Comparison of ENCODE assay signal across 20 cellular contexts in the genomic region with DNA sequence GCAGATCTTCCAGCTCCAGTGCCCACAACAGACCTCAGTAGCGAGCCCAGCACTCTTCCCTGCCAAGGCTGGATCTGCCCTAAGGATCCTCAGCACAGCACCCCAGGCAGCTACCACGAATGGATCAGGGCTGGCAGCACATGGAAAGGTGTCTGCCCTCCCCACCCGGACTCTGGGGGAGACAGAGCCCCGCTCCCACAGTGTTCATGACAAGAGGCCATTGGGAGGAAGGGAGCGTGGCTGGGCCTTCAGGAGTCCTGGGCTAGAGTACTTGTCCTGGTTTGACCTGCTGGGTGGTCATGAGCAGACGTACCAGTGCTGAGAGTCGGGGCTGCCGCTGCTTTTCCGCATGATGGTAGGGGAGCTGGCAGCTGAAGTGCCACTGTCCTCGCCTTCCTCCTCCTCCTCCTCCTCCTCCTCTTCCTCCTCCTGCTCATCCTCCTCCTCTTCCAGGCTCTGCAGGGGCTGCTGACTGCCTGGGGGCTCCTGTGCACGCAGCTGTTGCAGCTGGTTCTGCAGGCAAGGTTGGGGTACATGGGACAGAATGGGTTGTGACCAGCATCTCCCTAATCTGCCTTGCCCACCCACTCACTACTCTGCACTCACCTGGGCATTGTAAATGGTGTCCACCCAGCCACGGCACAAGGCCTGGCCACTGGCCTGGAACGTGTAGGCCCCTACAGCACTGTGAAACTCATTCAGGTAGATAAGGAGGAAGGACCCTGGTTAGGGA. TPM values are rescaled to one million over a fixed set of nuclear protein-coding genes. Genes with fewer than 3 reads are reported as not detected.
DNase-seq lines count a peak whose midpoint lies in the region; ATAC-seq, FAIRE-seq and TF ChIP-seq lines count a peak whose summit lies in the region.
"Had no signal": no experiment of that assay in that cellular context is flagged by ENCODE, and none has a peak within 500 bp of the region (broad histone marks: within the 10 kb centered on the region; RNA-seq: fewer than 3 reads in every experiment).

No MANE protein-coding gene starts in this region.

- no peaks in the 10 kb centered on the region for H3K9me3 ChIP-seq in CD4-positive, alpha-beta T cell (ENCODE audit: control insufficient read depth, low read length)
- H3K9me3 ChIP-seq in HEK293 (ENCODE audit: control insufficient read depth, insufficient read depth, low read depth, low read length), result no peaks in the 10 kb centered on the region
- no peaks in the 10 kb centered on the region for H3K9me3 ChIP-seq in K562 (replicated peaks; ENCODE audit: control insufficient read depth, insufficient read depth, low read depth, low read length)
- H3K9me3 ChIP-seq in neural progenitor cell (ENCODE audit: low read depth), result no peaks in the 10 kb centered on the region
- H3K9me3 ChIP-seq in testis, result no peaks in the 10 kb centered on the region
- H3K9me3 ChIP-seq: A549 had no signal

- BruUV-seq in K562 (replicated peaks; lab: Mats Ljungman, UMichigan), result no TSS peak

- H3K36me3 ChIP-seq in HEK293 (ENCODE audit: control insufficient read depth in 2 of 2, insufficient read depth in 1 of 2, low read length in 2 of 2) (peaks cover 0 to 71% of the 10 kb centered on the region in 2 experiments; a peak in 1 of 3 replicates), K562 (ENCODE audit: control insufficient read depth, insufficient read depth, low read length) (no peaks in the 10 kb centered on the region), neural progenitor cell (no peaks in the 10 kb centered on the region), testis (ENCODE audit: low read depth, missing control alignments) (no peaks in the 10 kb centered on the region)

- no peak for FAIRE-seq in K562 (lab: Jason Lieb, UNC)
- no peak for FAIRE-seq in urothelium cell line (lab: Jason Lieb, UNC)
- FAIRE-seq: A549, GM12878 had no signal

- CTCF ChIA-PET in CD4-positive, alpha-beta T cell (lab: Charles Lee), result interaction anchor here (2.2 kb wide), 1 partner anchor 31 kb away, joined by 7 read pairs; no protein-coding TSS in a partner anchor
- CTCF ChIA-PET in HEK293 (lab: Yijun Ruan, JAX) (interaction anchor here (0.6 to 1.8 kb wide), 4 partner anchors 8 to 72 kb away, joined by 3 to 6 read pairs (median 4); no protein-coding TSS in a partner anchor), K562 (lab: Yijun Ruan, JAX; ENCODE audit: low intra/inter-chr PET ratio) (no interaction called here)

- 13% methylated on average over 13 of the region's 13 CpGs for WGBS in K562 (ENCODE audit: insufficient coverage, low coverage, missing lambda C conversion rate)
- 88% methylated on average over 9 to 13 of the region's 13 CpGs for WGBS in testis, 2 donors

- peaks cover 2% of the 10 kb centered on the region for H3K9me1 ChIP-seq in K562 (ENCODE audit: control insufficient read depth, insufficient read depth, low read length)

- H2AFZ ChIP-seq in K562 (ENCODE audit: low read depth, low read length) (no peak overlapping the region), neural progenitor cell (replicated peaks) (no peak overlapping the region)

- TF ChIP-seq EP300 in K562 (IDR thresholded peaks at IDR 0.05; ENCODE audit: low read length), result no peak

- TF ChIP-seq POLR2A in K562 (conservative IDR thresholded peaks at IDR 0.05) (no peak), testis (IDR thresholded peaks at IDR 0.05) (no peak)

- no peaks in the 10 kb centered on the region for H3F3A ChIP-seq in neural progenitor cell (ENCODE audit: low read depth)

- H3K4me1 ChIP-seq in HEK293 (ENCODE audit: control insufficient read depth, insufficient read depth, low read length), result no peaks in the 10 kb centered on the region
- H3K4me1 ChIP-seq in K562 (replicated peaks in 1 of 2; ENCODE audit: control insufficient read depth in 2 of 2, insufficient read depth in 2 of 2, low read length in 2 of 2), result peaks cover 10 to 73% of the 10 kb centered on the region in 2 experiments; a peak in 4 of 5 replicates
- H3K4me1 ChIP-seq in neural progenitor cell, result peaks cover 10% of the 10 kb centered on the region
- H3K4me1 ChIP-seq in testis, result no peaks in the 10 kb centered on the region
- H3K4me1 ChIP-seq: A549 had no signal

- peak overlapping the region in 1 of 2 experiments; percentile 45; a peak in 1 of 4 replicates for H3K9ac ChIP-seq in K562 (ENCODE audit: insufficient read depth in 1 of 2, low read depth in 2 of 2, low read length in 2 of 2)
- H3K9ac ChIP-seq in neural progenitor cell, result no peak overlapping the region

- peaks cover 19% of the 10 kb centered on the region for H3K4me1 Mint-ChIP-seq in CD4-positive, alpha-beta T cell (ENCODE audit: low read depth)
- H3K4me1 Mint-ChIP-seq in neural progenitor cell, result no peaks in the 10 kb centered on the region
- peaks cover 9% of the 10 kb centered on the region for H3K4me1 Mint-ChIP-seq in activated T-cell treated with anti-CD3 and anti-CD28 coated beads, Interleukin-2, amount 50 U/mL, for 72 hours (ENCODE audit: low read depth)

- intact Hi-C loops in CD4-positive, alpha-beta T cell (cut with DNase I, micrococcal nuclease), result no loop called here
- intact Hi-C loops in K562 (cut with micrococcal nuclease), result no loop called here
- intact Hi-C loops in testis (cut with DNase I; ENCODE audit: low total_unique reads), result no loop called here

- DNase-seq in CD4-positive, alpha-beta T cell, result no peak
- DNase-seq in K562 (ENCODE audit: extremely low read depth in 1 of 4, low spot score in 3 of 4) (no peak), neural progenitor cell (ENCODE audit: low spot score) (no peak), testis (no peak), urothelium cell line (ENCODE audit: low spot score) (no peak)
- no peak for DNase-seq in stimulated activated CD4-positive, alpha-beta T cell treated with anti-CD3 and anti-CD28 coated beads, Interleukin-12 subunit alpha, Interleukin-12 subunit beta, amount 100 ng/mL, for 4 hours
- no peak for DNase-seq in activated T-cell treated with anti-CD3 and anti-CD28 coated beads, Interleukin-2, amount 50 U/mL, for 72 hours
- DNase-seq: Calu3, DMS 273 treated with DMSO at 0.1 percent for 48 hours, DMS79, HCEC 1CT, KBM-7 had no signal

- TF ChIP-seq RAD21 in K562 (CRISPR knock-in tag; conservative IDR thresholded peaks at IDR 0.05 in 1 of 2, IDR thresholded peaks at IDR 0.05 in 1 of 2), result no peak

- peak overlapping the region; percentile 20 for H3K27ac Mint-ChIP-seq in CD4-positive, alpha-beta T cell
- H3K27ac Mint-ChIP-seq in neural progenitor cell, result no peak overlapping the region
- no peak overlapping the region for H3K27ac Mint-ChIP-seq in activated T-cell treated with anti-CD3 and anti-CD28 coated beads, Interleukin-2, amount 50 U/mL, for 72 hours
- H3K27ac Mint-ChIP-seq: CD14-positive monocyte had no signal

- no peaks in the 10 kb centered on the region for H3K9me3 Mint-ChIP-seq in CD4-positive, alpha-beta T cell
- H3K9me3 Mint-ChIP-seq in neural progenitor cell, result no peaks in the 10 kb centered on the region
- no peaks in the 10 kb centered on the region for H3K9me3 Mint-ChIP-seq in activated T-cell treated with anti-CD3 and anti-CD28 coated beads, Interleukin-2, amount 50 U/mL, for 72 hours

- no peak overlapping the region for H3K27ac ChIP-seq in CD4-positive, alpha-beta T cell (ENCODE audit: low read depth, low read length)
- no peak overlapping the region for H3K27ac ChIP-seq in HEK293 (ENCODE audit: extremely low read depth, low read depth, low read length)
- no peak overlapping the region for H3K27ac ChIP-seq in K562 (ENCODE audit: extremely low read depth, low read depth, low read length)
- no peak overlapping the region for H3K27ac ChIP-seq in neural progenitor cell
- H3K27ac ChIP-seq in testis, result no peak overlapping the region
- H3K27ac ChIP-seq: A549, HL-60 had no signal

- no peaks in the 10 kb centered on the region for H3K27me3 ChIP-seq in CD4-positive, alpha-beta T cell (ENCODE audit: control insufficient read depth, insufficient read depth, low read length)
- H3K27me3 ChIP-seq in K562 (ENCODE audit: control insufficient read depth in 2 of 2, insufficient read depth in 2 of 2, low read length in 2 of 2) (peaks cover 66 to 97% of the 10 kb centered on the region in 2 experiments), neural progenitor cell (peaks cover 28% of the 10 kb centered on the region), testis (no peaks in the 10 kb centered on the region)

- TF ChIP-seq CTCF in CD4-positive, alpha-beta T cell (IDR thresholded peaks at IDR 0.05), result no peak
- no peak for TF ChIP-seq CTCF in HEK293 (tag by site-specific recombination; IDR thresholded peaks at IDR 0.05)
- no peak for TF ChIP-seq CTCF in K562 (IDR thresholded peaks at IDR 0.05 in 2 of 3, conservative IDR thresholded peaks at IDR 0.05 in 1 of 3; ENCODE audit: insufficient read depth in 2 of 3, low read depth in 1 of 3, low read length in 3 of 3)
- no peak for TF ChIP-seq CTCF in neural progenitor cell (IDR thresholded peaks at IDR 0.05)
- no peak for TF ChIP-seq CTCF in testis (IDR thresholded peaks at IDR 0.05)

- no peak overlapping the region for H3K4me2 ChIP-seq in K562 (ENCODE audit: insufficient read depth, low read length)
- H3K4me2 ChIP-seq in neural progenitor cell, result no peak overlapping the region
- H3K4me2 ChIP-seq: A549 had no signal

- no peaks in the 10 kb centered on the region for H3K27me3 Mint-ChIP-seq in CD4-positive, alpha-beta T cell
- H3K27me3 Mint-ChIP-seq in neural progenitor cell (ENCODE audit: insufficient read depth, low read depth), result peaks cover 4% of the 10 kb centered on the region
- no peaks in the 10 kb centered on the region for H3K27me3 Mint-ChIP-seq in activated T-cell treated with anti-CD3 and anti-CD28 coated beads, Interleukin-2, amount 50 U/mL, for 72 hours (ENCODE audit: low read depth)

- H3K4me3 ChIP-seq in HEK293 (ENCODE audit: low read depth, low read length) (no peak overlapping the region), K562 (no peak overlapping the region), neural progenitor cell (no peak overlapping the region), testis (no peak overlapping the region)
- H3K4me3 ChIP-seq: A549, GM12878 had no signal

- H3K79me2 ChIP-seq in K562 (ENCODE audit: control insufficient read depth, insufficient read depth, low read length) (no peaks in the 10 kb centered on the region), neural progenitor cell (ENCODE audit: low read depth) (no peaks in the 10 kb centered on the region)

- no peak for ATAC-seq in CD4-positive, alpha-beta T cell (ENCODE audit: poor library complexity)
- no peak for ATAC-seq in K562
- no peak for ATAC-seq in activated T-cell treated with anti-CD3 and anti-CD28 coated beads, Interleukin-2, amount 50 U/mL, for 72 hours (replicated peaks in 1 of 2)
- ATAC-seq: A549, GM12878 had no signal

- peak overlapping the region; percentile 56 for H3K4me3 Mint-ChIP-seq in CD4-positive, alpha-beta T cell
- H3K4me3 Mint-ChIP-seq in neural progenitor cell, result peak overlapping the region; percentile 72
- no peak overlapping the region for H3K4me3 Mint-ChIP-seq in activated T-cell treated with anti-CD3 and anti-CD28 coated beads, Interleukin-2, amount 50 U/mL, for 72 hours
- H3K4me3 Mint-ChIP-seq: CD14-positive monocyte had no signal

- POLR2A ChIA-PET in CD4-positive, alpha-beta T cell (lab: Charles Lee), result interaction anchor here (1.7 kb wide), 1 partner anchor 9 kb away, joined by 8 read pairs; no protein-coding TSS in a partner anchor
- POLR2A ChIA-PET in HEK293 (lab: Yijun Ruan, JAX), result interaction anchor here (1.0 kb wide), 1 partner anchor 24 kb away, joined by 3 read pairs; no protein-coding TSS in a partner anchor
- POLR2A ChIA-PET in K562 (lab: Yijun Ruan, JAX), result interaction anchor here (0.5 to 1.1 kb wide), 2 partner anchors 9 to 760 kb away, joined by 3 read pairs; no protein-coding TSS in a partner anchor

- peaks cover 52% of the 10 kb centered on the region for H4K20me1 ChIP-seq in K562 (replicated peaks; ENCODE audit: control insufficient read depth, insufficient read depth, low read length)
- peaks cover 2% of the 10 kb centered on the region for H4K20me1 ChIP-seq in neural progenitor cell (ENCODE audit: low read depth)

- in situ Hi-C loops in K562 (cut with MboI), result no loop called here

- H3K36me3 Mint-ChIP-seq in CD4-positive, alpha-beta T cell (ENCODE audit: low read depth), result peaks cover 16% of the 10 kb centered on the region
- peaks cover 5% of the 10 kb centered on the region for H3K36me3 Mint-ChIP-seq in neural progenitor cell
- H3K36me3 Mint-ChIP-seq in activated T-cell treated with anti-CD3 and anti-CD28 coated beads, Interleukin-2, amount 50 U/mL, for 72 hours (ENCODE audit: insufficient read depth in 2 of 2), result peaks cover 3 to 4% of the 10 kb centered on the region in 2 donors
- H3K36me3 Mint-ChIP-seq: CD14-positive monocyte had no signal

RNA-seq across cellular contexts. Expression of a gene that starts 2.9 kb away (rescaled TPM):
- 100 to 1,000 TPM; 220 to 225 TPM for total RNA-seq in CD4-positive, alpha-beta T cell
- total RNA-seq in K562 (2011; cell fraction: chromatin; rRNA removed; ENCODE audit: low replicate concordance), result 2.3 TPM in 1 of 2 replicates, not detected in the other
- total RNA-seq in K562 (2011; cell fraction: nucleolus; rRNA removed), result 0.26 and 2.2 TPM in 2 replicates
- 1.2 and 1.6 TPM in 2 replicates for total RNA-seq in K562 (2011; cell fraction: nucleoplasm; rRNA removed)
- not detected in 2 replicates for total RNA-seq in K562 (2014; rRNA removed)
- not detected in 2 replicates for total RNA-seq in K562 (2014; rRNA removed; fragmentation: Illumina TruSeq; extraction: Trizol)
- not detected in 2 replicates for total RNA-seq in K562 (2015; rRNA removed; fragmentation: Illumina TruSeq; extraction: Trizol)
- 0.49 and 0.89 TPM in 2 replicates for total RNA-seq in K562 (2021)
- 0.14 and 0.24 TPM in 2 replicates for polyA plus RNA-seq in K562 (2011; rRNA removed)
- polyA plus RNA-seq in K562 (2011; cell fraction: cytosol; rRNA removed), result 0.16 and 0.30 TPM in 2 replicates
- polyA plus RNA-seq in K562 (2011; cell fraction: nucleus; rRNA removed), result 0.90 and 2.6 TPM in 2 replicates
- 0.10 and 0.14 TPM in 2 replicates for polyA plus RNA-seq in K562 (2012)
- not detected in 2 replicates for polyA plus RNA-seq in K562 (2014; fragmentation: Illumina TruSeq; extraction: Trizol)
- not detected for polyA plus RNA-seq in K562 (2014; fragmentation: Nextera tagmentation; extraction: Ambion mirVana)
- not detected in 2 replicates for polyA plus RNA-seq in K562 (2014; rRNA removed)
- polyA minus RNA-seq in K562 (2011; rRNA and poly(A)+ RNA removed), result not detected in 2 replicates
- polyA minus RNA-seq in K562 (2011; cell fraction: cytosol; rRNA and poly(A)+ RNA removed), result not detected in 2 replicates
- polyA minus RNA-seq in K562 (2011; cell fraction: nucleus; rRNA and poly(A)+ RNA removed), result 0.13 TPM in 1 of 2 replicates, not detected in the other
- total RNA-seq in neural progenitor cell (ENCODE audit: low replicate concordance), result 15.6 and 23.7 TPM in 2 replicates
- 10 to 100 TPM; 13.4 to 14.0 TPM for total RNA-seq in testis
- 6.2 TPM for polyA plus RNA-seq in testis (ENCODE audit: insufficient read depth, low read depth, low replicate concordance)
- total RNA-seq in activated T-cell treated with anti-CD3 and anti-CD28 coated beads, Interleukin-2, amount 50 U/mL, for 72 hours, result 100 to 1,000 TPM in 1 of 2 donors, 10 to 100 TPM in 1; 89.2 to 101 TPM

RNA-seq across cellular contexts. Expression of a gene that starts 22.6 kb away (rescaled TPM):
- 1 to 10 TPM; 5.0 to 6.1 TPM for total RNA-seq in CD4-positive, alpha-beta T cell
- total RNA-seq in K562 (2011; cell fraction: chromatin; rRNA removed; ENCODE audit: low replicate concordance), result 0.51 and 2.5 TPM in 2 replicates
- total RNA-seq in K562 (2011; cell fraction: nucleolus; rRNA removed), result 1.4 and 1.5 TPM in 2 replicates
- total RNA-seq in K562 (2011; cell fraction: nucleoplasm; rRNA removed), result 0.88 and 0.99 TPM in 2 replicates
- total RNA-seq in K562 (2014; rRNA removed) (0.05 and 0.20 TPM in 2 replicates), K562 (2014; rRNA removed; fragmentation: Illumina TruSeq; extraction: Trizol) (0.04 TPM in 1 of 2 replicates, not detected in the other), K562 (2015; rRNA removed; fragmentation: Illumina TruSeq; extraction: Trizol) (not detected in 2 replicates), K562 (2021) (0.29 TPM in 2 replicates), neural progenitor cell (ENCODE audit: low replicate concordance) (7.4 and 25.9 TPM in 2 replicates), testis (10 to 100 TPM; 13.7 to 16.4 TPM)
- polyA plus RNA-seq in K562 (2011; rRNA removed) (0.11 and 0.16 TPM in 2 replicates), K562 (2014; fragmentation: Illumina TruSeq; extraction: Trizol) (0.07 and 0.12 TPM in 2 replicates), K562 (2014; fragmentation: Nextera tagmentation; extraction: Ambion mirVana) (not detected), K562 (2014; rRNA removed) (0.13 and 0.26 TPM in 2 replicates), testis (ENCODE audit: insufficient read depth, low read depth, low replicate concordance) (8.1 TPM)
- polyA plus RNA-seq in K562 (2011; cell fraction: cytosol; rRNA removed), result 0.06 and 0.49 TPM in 2 replicates
- polyA plus RNA-seq in K562 (2011; cell fraction: nucleus; rRNA removed), result 0.94 and 1.8 TPM in 2 replicates
- 0.04 and 0.07 TPM in 2 replicates for polyA plus RNA-seq in K562 (2012)
- polyA minus RNA-seq in K562 (2011; rRNA and poly(A)+ RNA removed), result 0.12 and 0.14 TPM in 2 replicates
- polyA minus RNA-seq in K562 (2011; cell fraction: cytosol; rRNA and poly(A)+ RNA removed), result 0.29 TPM in 1 of 2 replicates, not detected in the other
- polyA minus RNA-seq in K562 (2011; cell fraction: nucleus; rRNA and poly(A)+ RNA removed), result 1.2 TPM in 2 replicates
- total RNA-seq in activated T-cell treated with anti-CD3 and anti-CD28 coated beads, Interleukin-2, amount 50 U/mL, for 72 hours, result 1 to 10 TPM; 2.6 to 3.2 TPM
- polyA plus RNA-seq: CD14-positive monocyte had no signal

RNA-seq across cellular contexts. Expression of a gene that starts 44.3 kb away (rescaled TPM):
- 1 to 10 TPM; 2.0 to 3.9 TPM for total RNA-seq in CD4-positive, alpha-beta T cell
- 1.6 and 6.0 TPM in 2 replicates for total RNA-seq in K562 (2011; cell fraction: chromatin; rRNA removed; ENCODE audit: low replicate concordance)
- total RNA-seq in K562 (2011; cell fraction: nucleolus; rRNA removed), result 4.0 and 4.7 TPM in 2 replicates
- 1.8 and 2.4 TPM in 2 replicates for total RNA-seq in K562 (2011; cell fraction: nucleoplasm; rRNA removed)
- total RNA-seq in K562 (2014; rRNA removed) (0.36 and 0.45 TPM in 2 replicates), K562 (2014; rRNA removed; fragmentation: Illumina TruSeq; extraction: Trizol) (0.07 TPM in 1 of 2 replicates, not detected in the other), K562 (2015; rRNA removed; fragmentation: Illumina TruSeq; extraction: Trizol) (0.15 TPM in 1 of 2 replicates, not detected in the other), K562 (2021) (1.2 and 1.7 TPM in 2 replicates), neural progenitor cell (ENCODE audit: low replicate concordance) (7.1 and 11.0 TPM in 2 replicates), testis (100 to 1,000 TPM; 396 to 404 TPM)
- polyA plus RNA-seq in K562 (2011; rRNA removed) (0.54 and 2.9 TPM in 2 replicates), K562 (2014; fragmentation: Illumina TruSeq; extraction: Trizol) (0.07 and 0.11 TPM in 2 replicates), K562 (2014; fragmentation: Nextera tagmentation; extraction: Ambion mirVana) (not detected), K562 (2014; rRNA removed) (0.65 and 2.9 TPM in 2 replicates), testis (ENCODE audit: insufficient read depth, low read depth, low replicate concordance) (270 TPM)
- 1.2 and 1.9 TPM in 2 replicates for polyA plus RNA-seq in K562 (2011; cell fraction: cytosol; rRNA removed)
- polyA plus RNA-seq in K562 (2011; cell fraction: nucleus; rRNA removed), result 9.2 and 25.5 TPM in 2 replicates
- polyA plus RNA-seq in K562 (2012), result 2.0 and 5.0 TPM in 2 replicates
- polyA minus RNA-seq in K562 (2011; rRNA and poly(A)+ RNA removed), result 0.11 TPM in 1 of 2 replicates, not detected in the other
- polyA minus RNA-seq in K562 (2011; cell fraction: cytosol; rRNA and poly(A)+ RNA removed), result 0.95 and 3.8 TPM in 2 replicates
- 3.4 and 3.5 TPM in 2 replicates for polyA minus RNA-seq in K562 (2011; cell fraction: nucleus; rRNA and poly(A)+ RNA removed)
- 1 to 10 TPM; 1.3 to 2.0 TPM for total RNA-seq in activated T-cell treated with anti-CD3 and anti-CD28 coated beads, Interleukin-2, amount 50 U/mL, for 72 hours
- total RNA-seq: H4 had no signal
- polyA plus RNA-seq: AG04450, BJ, CD14-positive monocyte had no signal

RNA-seq across cellular contexts. Expression of a gene that starts 49.2 kb away (rescaled TPM):
- total RNA-seq in CD4-positive, alpha-beta T cell, result not detected
- total RNA-seq in K562 (2011; cell fraction: chromatin; rRNA removed; ENCODE audit: low replicate concordance), result 0.65 and 0.90 TPM in 2 replicates
- 0.53 and 1.7 TPM in 2 replicates for total RNA-seq in K562 (2011; cell fraction: nucleolus; rRNA removed)
- 0.53 and 0.66 TPM in 2 replicates for total RNA-seq in K562 (2011; cell fraction: nucleoplasm; rRNA removed)
- total RNA-seq in K562 (2014; rRNA removed) (0.04 and 0.05 TPM in 2 replicates), K562 (2014; rRNA removed; fragmentation: Illumina TruSeq; extraction: Trizol) (0.07 TPM in 1 of 2 replicates, not detected in the other), K562 (2015; rRNA removed; fragmentation: Illumina TruSeq; extraction: Trizol) (not detected in 2 replicates), K562 (2021) (0.18 TPM in 1 of 2 replicates, not detected in the other), neural progenitor cell (ENCODE audit: low replicate concordance) (0.04 and 0.22 TPM in 2 replicates), testis (1 to 10 TPM; 2.4 to 5.0 TPM)
- polyA plus RNA-seq in K562 (2011; rRNA removed) (0.08 and 0.15 TPM in 2 replicates), K562 (2014; fragmentation: Illumina TruSeq; extraction: Trizol) (0.06 TPM in 2 replicates), K562 (2014; fragmentation: Nextera tagmentation; extraction: Ambion mirVana) (not detected), K562 (2014; rRNA removed) (not detected in 2 replicates), testis (ENCODE audit: insufficient read depth, low read depth, low replicate concordance) (2.6 TPM)
- polyA plus RNA-seq in K562 (2011; cell fraction: cytosol; rRNA removed), result 0.21 and 0.25 TPM in 2 replicates
- 0.25 and 0.80 TPM in 2 replicates for polyA plus RNA-seq in K562 (2011; cell fraction: nucleus; rRNA removed)
- 0.08 TPM in 1 of 2 replicates, not detected in the other for polyA plus RNA-seq in K562 (2012)
- 0.30 and 0.32 TPM in 2 replicates for polyA minus RNA-seq in K562 (2011; rRNA and poly(A)+ RNA removed)
- 0.91 TPM in 1 of 2 replicates, not detected in the other for polyA minus RNA-seq in K562 (2011; cell fraction: cytosol; rRNA and poly(A)+ RNA removed)
- polyA minus RNA-seq in K562 (2011; cell fraction: nucleus; rRNA and poly(A)+ RNA removed), result 0.11 and 0.81 TPM in 2 replicates
- total RNA-seq in activated T-cell treated with anti-CD3 and anti-CD28 coated beads, Interleukin-2, amount 50 U/mL, for 72 hours, result 1 to 10 TPM in 1 of 2 donors, under 1 TPM in 1; 0.44 to 1.2 TPM
- total RNA-seq: Calu3, H4 had no signal
- polyA plus RNA-seq: AG04450, BJ, CD14-positive monocyte had no signal

Comparison
In these comparisons a context has a peak if more than half of its experiments do, and no peak if none do; other contexts are left out.
1. H3K4me3 Mint-ChIP-seq: peak in CD4-positive, alpha-beta T cell (single experiment) and neural progenitor cell (single experiment); none in activated T-cell treated with anti-CD3 and anti-CD28 coated beads, Interleukin-2, amount 50 U/mL, for 72 hours (0 of 2).
2. RNA of a gene that starts 44.3 kb away (total RNA-seq): 396 to 404 TPM in testis; 7.1 to 11.0 TPM in neural progenitor cell, 2.0 to 3.9 TPM in CD4-positive, alpha-beta T cell, 1.3 to 2.0 TPM in activated T-cell treated with anti-CD3 and anti-CD28 coated beads, Interleukin-2, amount 50 U/mL, for 72 hours and 0.07 to 6.0 TPM in K562; every median in the first group is over 10 times any median in the second.